ENCODE assay signal across 2 cellular contexts in the genomic region with DNA sequence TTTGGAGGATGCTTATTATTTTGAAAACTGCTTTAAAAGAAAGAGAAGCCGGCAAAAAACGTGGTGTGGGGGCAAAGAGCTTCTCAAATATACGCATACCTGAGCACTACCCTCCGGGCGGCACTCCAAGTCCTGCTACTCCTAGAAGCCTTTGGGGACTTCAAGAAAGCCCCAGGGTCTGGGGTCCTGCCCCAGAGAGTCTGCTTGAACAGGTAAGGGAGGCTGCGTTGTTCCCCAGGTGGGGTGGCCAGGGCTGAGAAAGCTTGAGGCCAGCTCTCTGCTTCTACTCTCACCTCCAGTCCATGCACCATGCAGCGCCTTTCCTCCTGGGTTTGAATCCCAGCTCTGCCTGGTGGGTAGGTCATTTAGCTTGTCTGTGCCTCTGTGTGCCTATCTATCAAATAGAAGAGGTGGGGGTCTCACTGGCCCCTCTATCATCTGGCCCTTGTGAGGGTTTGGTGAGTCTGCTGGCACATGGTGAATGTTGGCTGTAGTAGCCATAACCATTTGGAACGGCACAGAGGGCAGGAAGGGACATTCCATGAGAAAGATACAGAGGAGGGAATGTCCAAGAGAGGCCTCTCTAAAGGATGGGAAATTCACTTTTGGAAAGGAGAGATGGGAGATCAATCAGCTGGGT.
TF ChIP-seq lines count a peak whose summit lies in the region.

No MANE protein-coding gene starts in this region.

TF ChIP-seq in A549, 52 proteins besides CTCF, POLR2A, EP300 and RAD21 (continued from another document):
- no peak for TF ChIP-seq HDAC2 (IDR thresholded peaks at IDR 0.05)
- no peak for TF ChIP-seq RCOR1 (IDR thresholded peaks at IDR 0.05; ENCODE audit: low read depth, low read length)
- TF ChIP-seq HES2 (IDR thresholded peaks at IDR 0.05): no peak
- TF ChIP-seq ZSCAN20 (CRISPR knock-in tag; IDR thresholded peaks at IDR 0.05): no peak
- no peak for TF ChIP-seq ESRRA (IDR thresholded peaks at IDR 0.05; ENCODE audit: borderline replicate concordance, low read length)
TF ChIP-seq in A549: peak in this region for 0.

TF ChIP-seq in IMR-90, 13 proteins besides CTCF, POLR2A, EP300 and RAD21 (continued from another document):
- TF ChIP-seq, protein P1, sequence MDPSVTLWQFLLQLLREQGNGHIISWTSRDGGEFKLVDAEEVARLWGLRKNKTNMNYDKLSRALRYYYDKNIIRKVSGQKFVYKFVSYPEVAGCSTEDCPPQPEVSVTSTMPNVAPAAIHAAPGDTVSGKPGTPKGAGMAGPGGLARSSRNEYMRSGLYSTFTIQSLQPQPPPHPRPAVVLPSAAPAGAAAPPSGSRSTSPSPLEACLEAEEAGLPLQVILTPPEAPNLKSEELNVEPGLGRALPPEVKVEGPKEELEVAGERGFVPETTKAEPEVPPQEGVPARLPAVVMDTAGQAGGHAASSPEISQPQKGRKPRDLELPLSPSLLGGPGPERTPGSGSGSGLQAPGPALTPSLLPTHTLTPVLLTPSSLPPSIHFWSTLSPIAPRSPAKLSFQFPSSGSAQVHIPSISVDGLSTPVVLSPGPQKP (IDR thresholded peaks at IDR 0.05; ENCODE audit: borderline replicate concordance, low read depth, low read length): no peak
- TF ChIP-seq RCOR1 (IDR thresholded peaks at IDR 0.05; ENCODE audit: insufficient replicate concordance, low read length) (no peak), MXI1 (IDR thresholded peaks at IDR 0.05; ENCODE audit: borderline replicate concordance, low read depth, low read length) (no peak), SMC3 (IDR thresholded peaks at IDR 0.05; ENCODE audit: low read depth, low read length) (no peak), MAFK (IDR thresholded peaks at IDR 0.05; ENCODE audit: low read depth, low read length) (no peak), CHD1 (IDR thresholded peaks at IDR 0.05; ENCODE audit: low read depth, low read length) (no peak), CEBPB (IDR thresholded peaks at IDR 0.05; ENCODE audit: low read depth, low read length) (no peak), USF2 (IDR thresholded peaks at IDR 0.05; ENCODE audit: low read depth, low read length) (no peak), RFX5 (IDR thresholded peaks at IDR 0.05; ENCODE audit: low read depth, low read length) (no peak), NFE2L2 (IDR thresholded peaks at IDR 0.05; ENCODE audit: low read depth, low read length) (no peak)
